In genomic region chr10:105466521-105466920, GRCh38 we compare ENCODE assay signal across 29 cellular contexts.
"Had no signal": no experiment of that assay in that cellular context is flagged by ENCODE, and none has a peak within 500 bp of the region (broad histone marks: within the 10 kb centered on the region; RNA-seq: fewer than 3 reads in every experiment).

No MANE protein-coding gene starts in this region.

- H3K27ac Mint-ChIP-seq: dendritic cell treated with granulocyte-macrophage colony-stimulating factor and Interleukin-4, amounts not matched to agents 40 ng/mL and 50 ng/mL, for 4 days; effector memory CD8-positive, alpha-beta T cell; endodermal cell had no signal

- H3K4me1 Mint-ChIP-seq: endodermal cell had no signal

- H3K27ac ChIP-seq: colonic mucosa, coronary artery, dorsolateral prefrontal cortex, epithelial cell of prostate, esophagus muscularis mucosa, esophagus squamous epithelium, foreskin keratinocyte, gastrocnemius medialis, gastroesophageal sphincter, heart left ventricle, heart right ventricle had no signal

- DNase-seq: colonic mucosa; cortex of kidney; dermis blood vessel endothelial cell; dorsolateral prefrontal cortex; effector CD4-positive, alpha-beta T cell; effector CD8-positive, alpha-beta T cell; effector memory CD4-positive, alpha-beta T cell; effector memory CD8-positive, alpha-beta T cell; endodermal cell; erythroblast; esophagus squamous epithelium; foreskin fibroblast; foreskin keratinocyte; foreskin melanocyte; gastrocnemius medialis; glutamatergic neuron; head of caudate nucleus; heart left ventricle; heart right ventricle had no signal

- H3K27me3 ChIP-seq: colonic mucosa, dorsolateral prefrontal cortex, esophagus muscularis mucosa, esophagus squamous epithelium, foreskin keratinocyte, gastrocnemius medialis, gastroesophageal sphincter, heart left ventricle, heart right ventricle had no signal

- FAIRE-seq: colon, endometrium, endothelial cell of umbilical vein, frontal cortex had no signal

- ATAC-seq: effector memory CD8-positive, alpha-beta T cell; esophagus mucosa; foreskin keratinocyte; gastrocnemius medialis; gastroesophageal sphincter; heart left ventricle; heart right ventricle had no signal

- H3K4me3 Mint-ChIP-seq: dendritic cell treated with granulocyte-macrophage colony-stimulating factor and Interleukin-4, amounts not matched to agents 40 ng/mL and 50 ng/mL, for 4 days; effector memory CD8-positive, alpha-beta T cell; endodermal cell had no signal

- H3K4me3 ChIP-seq: colonic mucosa, coronary artery, dorsolateral prefrontal cortex, esophagus muscularis mucosa, esophagus squamous epithelium, gastrocnemius medialis, gastroesophageal sphincter, heart left ventricle, heart right ventricle had no signal

- H3K27me3 Mint-ChIP-seq: dendritic cell treated with granulocyte-macrophage colony-stimulating factor and Interleukin-4, amounts not matched to agents 40 ng/mL and 50 ng/mL, for 4 days; effector memory CD8-positive, alpha-beta T cell had no signal

- H3K9me3 ChIP-seq: colonic mucosa, esophagus muscularis mucosa, gastrocnemius medialis had no signal

- H3K4me1 ChIP-seq: colonic mucosa, esophagus muscularis mucosa, esophagus squamous epithelium, foreskin keratinocyte, gastrocnemius medialis, gastroesophageal sphincter, heart left ventricle, heart right ventricle had no signal

- H3K36me3 ChIP-seq: colonic mucosa, esophagus muscularis mucosa, esophagus squamous epithelium, gastrocnemius medialis, gastroesophageal sphincter, heart left ventricle, heart right ventricle had no signal
